In genomic region chr6:90026216-90026615, GRCh38 we compare ENCODE assay signal across 1 cellular context.
TF ChIP-seq lines count a peak whose summit lies in the region.

No MANE protein-coding gene starts in this region.

TF ChIP-seq in WTC11, 78 proteins besides CTCF, POLR2A, EP300 and RAD21:
- TF ChIP-seq, protein P1, sequence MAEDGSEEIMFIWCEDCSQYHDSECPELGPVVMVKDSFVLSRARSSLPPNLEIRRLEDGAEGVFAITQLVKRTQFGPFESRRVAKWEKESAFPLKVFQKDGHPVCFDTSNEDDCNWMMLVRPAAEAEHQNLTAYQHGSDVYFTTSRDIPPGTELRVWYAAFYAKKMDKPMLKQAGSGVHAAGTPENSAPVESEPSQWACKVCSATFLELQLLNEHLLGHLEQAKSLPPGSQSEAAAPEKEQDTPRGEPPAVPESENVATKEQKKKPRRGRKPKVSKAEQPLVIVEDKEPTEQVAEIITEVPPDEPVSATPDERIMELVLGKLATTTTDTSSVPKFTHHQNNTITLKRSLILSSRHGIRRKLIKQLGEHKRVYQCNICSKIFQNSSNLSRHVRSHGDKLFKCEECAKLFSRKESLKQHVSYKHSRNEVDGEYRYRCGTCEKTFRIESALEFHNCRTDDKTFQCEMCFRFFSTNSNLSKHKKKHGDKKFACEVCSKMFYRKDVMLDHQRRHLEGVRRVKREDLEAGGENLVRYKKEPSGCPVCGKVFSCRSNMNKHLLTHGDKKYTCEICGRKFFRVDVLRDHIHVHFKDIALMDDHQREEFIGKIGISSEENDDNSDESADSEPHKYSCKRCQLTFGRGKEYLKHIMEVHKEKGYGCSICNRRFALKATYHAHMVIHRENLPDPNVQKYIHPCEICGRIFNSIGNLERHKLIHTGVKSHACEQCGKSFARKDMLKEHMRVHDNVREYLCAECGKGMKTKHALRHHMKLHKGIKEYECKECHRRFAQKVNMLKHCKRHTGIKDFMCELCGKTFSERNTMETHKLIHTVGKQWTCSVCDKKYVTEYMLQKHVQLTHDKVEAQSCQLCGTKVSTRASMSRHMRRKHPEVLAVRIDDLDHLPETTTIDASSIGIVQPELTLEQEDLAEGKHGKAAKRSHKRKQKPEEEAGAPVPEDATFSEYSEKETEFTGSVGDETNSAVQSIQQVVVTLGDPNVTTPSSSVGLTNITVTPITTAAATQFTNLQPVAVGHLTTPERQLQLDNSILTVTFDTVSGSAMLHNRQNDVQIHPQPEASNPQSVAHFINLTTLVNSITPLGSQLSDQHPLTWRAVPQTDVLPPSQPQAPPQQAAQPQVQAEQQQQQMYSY (CRISPR knock-in tag; IDR thresholded peaks at IDR 0.05): no peak
- no peak for TF ChIP-seq ZNF416 (CRISPR knock-in tag; IDR thresholded peaks at IDR 0.05)
- TF ChIP-seq E2F1 (CRISPR knock-in tag; IDR thresholded peaks at IDR 0.05): no peak
- no peak for TF ChIP-seq GABPB1 (CRISPR knock-in tag; IDR thresholded peaks at IDR 0.05)
- TF ChIP-seq IRF2 (CRISPR knock-in tag; IDR thresholded peaks at IDR 0.05; ENCODE audit: borderline replicate concordance, low read depth): no peak
- no peak for TF ChIP-seq ZNF232 (CRISPR knock-in tag; IDR thresholded peaks at IDR 0.05)
- TF ChIP-seq RORB (CRISPR knock-in tag; IDR thresholded peaks at IDR 0.05): no peak
- no peak for TF ChIP-seq IRF1 (CRISPR knock-in tag; IDR thresholded peaks at IDR 0.05)
- no peak for TF ChIP-seq NFYB (CRISPR knock-in tag; conservative IDR thresholded peaks at IDR 0.05; ENCODE audit: low read depth)
- no peak for TF ChIP-seq TP53 (CRISPR knock-in tag; IDR thresholded peaks at IDR 0.05)
- TF ChIP-seq ZNF396 (CRISPR knock-in tag; IDR thresholded peaks at IDR 0.05; ENCODE audit: borderline replicate concordance): no peak
- TF ChIP-seq, protein P2, sequence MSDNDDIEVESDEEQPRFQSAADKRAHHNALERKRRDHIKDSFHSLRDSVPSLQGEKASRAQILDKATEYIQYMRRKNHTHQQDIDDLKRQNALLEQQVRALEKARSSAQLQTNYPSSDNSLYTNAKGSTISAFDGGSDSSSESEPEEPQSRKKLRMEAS (CRISPR knock-in tag; IDR thresholded peaks at IDR 0.05): no peak
- no peak for TF ChIP-seq PRRX2 (CRISPR knock-in tag; IDR thresholded peaks at IDR 0.05)
- no peak for TF ChIP-seq ESRRA (CRISPR knock-in tag; IDR thresholded peaks at IDR 0.05; ENCODE audit: borderline replicate concordance)
- TF ChIP-seq GRHL2 (CRISPR knock-in tag; IDR thresholded peaks at IDR 0.05; ENCODE audit: insufficient replicate concordance, severe bottlenecking): no peak
- no peak for TF ChIP-seq MYBL2 (CRISPR knock-in tag; IDR thresholded peaks at IDR 0.05)
TF ChIP-seq in WTC11: peak in this region for 0.
